1 cellular context compared by ENCODE assay signal in genomic region chr12:111588010-111588409, GRCh38.
TF ChIP-seq lines count a peak whose summit lies in the region.

No MANE protein-coding gene starts in this region.

TF ChIP-seq in HEK293, 187 proteins besides CTCF, POLR2A, EP300 and RAD21 (continued from another document):
- TF ChIP-seq ZNF155 (tag by site-specific recombination; IDR thresholded peaks at IDR 0.05) (no peak), ZNF324 (tag by site-specific recombination; IDR thresholded peaks at IDR 0.05) (no peak), ZNF121 (tag by site-specific recombination; IDR thresholded peaks at IDR 0.05) (no peak), ZNF416 (tag by site-specific recombination; IDR thresholded peaks at IDR 0.05) (no peak), ZNF501 (tag by site-specific recombination; IDR thresholded peaks at IDR 0.05) (no peak), REPIN1 (tag by site-specific recombination; IDR thresholded peaks at IDR 0.05; ENCODE audit: low read depth) (no peak), ZBTB7A (tag by site-specific recombination; IDR thresholded peaks at IDR 0.05; ENCODE audit: low read depth) (no peak), ZNF18 (tag by site-specific recombination; IDR thresholded peaks at IDR 0.05) (no peak), ZNF521 (tag by site-specific recombination; IDR thresholded peaks at IDR 0.05) (no peak), ZNF558 (tag by site-specific recombination; IDR thresholded peaks at IDR 0.05) (0 out of 2 replicates have a peak, but pooled peaks have one; percentile 46), ZNF623 (tag by site-specific recombination; IDR thresholded peaks at IDR 0.05) (peak; percentile 50), YY2 (tag by site-specific recombination; IDR thresholded peaks at IDR 0.05) (no peak), ZNF433 (tag by site-specific recombination; IDR thresholded peaks at IDR 0.05; ENCODE audit: low read depth) (no peak), ZNF133 (tag by site-specific recombination; IDR thresholded peaks at IDR 0.05) (no peak), ZNF354C (tag by site-specific recombination; IDR thresholded peaks at IDR 0.05; ENCODE audit: borderline replicate concordance, low read depth) (0 out of 2 replicates have a peak, but pooled peaks have one; percentile 26), ZFP69B (tag by site-specific recombination; IDR thresholded peaks at IDR 0.05) (no peak), ZNF211 (tag by site-specific recombination; IDR thresholded peaks at IDR 0.05; ENCODE audit: low read depth) (no peak), KLF17 (tag by site-specific recombination; IDR thresholded peaks at IDR 0.05) (no peak), SP7 (tag by site-specific recombination; IDR thresholded peaks at IDR 0.05) (no peak), ZNF518A (tag by site-specific recombination; conservative IDR thresholded peaks at IDR 0.05; ENCODE audit: low read depth) (peak; percentile 70), ZNF600 (tag by site-specific recombination; IDR thresholded peaks at IDR 0.05) (no peak), ZBTB1 (tag by site-specific recombination; IDR thresholded peaks at IDR 0.05) (no peak), ZNF292 (tag by site-specific recombination; IDR thresholded peaks at IDR 0.05; ENCODE audit: borderline replicate concordance, low read depth) (0 out of 2 replicates have a peak, but pooled peaks have one; percentile 35), OVOL3 (tag by site-specific recombination; IDR thresholded peaks at IDR 0.05) (no peak), ZEB2 (tag by site-specific recombination; IDR thresholded peaks at IDR 0.05) (no peak), ZNF138 (tag by site-specific recombination; IDR thresholded peaks at IDR 0.05; ENCODE audit: borderline replicate concordance) (no peak), OSR2 (tag by site-specific recombination; IDR thresholded peaks at IDR 0.05) (no peak), ZFP3 (tag by site-specific recombination; IDR thresholded peaks at IDR 0.05; ENCODE audit: low read depth) (no peak), AEBP2 (tag by site-specific recombination; IDR thresholded peaks at IDR 0.05; ENCODE audit: borderline replicate concordance) (0 out of 2 replicates have a peak, but pooled peaks have one; percentile 29)
